8 cellular contexts compared by ENCODE assay signal in the genomic region with DNA sequence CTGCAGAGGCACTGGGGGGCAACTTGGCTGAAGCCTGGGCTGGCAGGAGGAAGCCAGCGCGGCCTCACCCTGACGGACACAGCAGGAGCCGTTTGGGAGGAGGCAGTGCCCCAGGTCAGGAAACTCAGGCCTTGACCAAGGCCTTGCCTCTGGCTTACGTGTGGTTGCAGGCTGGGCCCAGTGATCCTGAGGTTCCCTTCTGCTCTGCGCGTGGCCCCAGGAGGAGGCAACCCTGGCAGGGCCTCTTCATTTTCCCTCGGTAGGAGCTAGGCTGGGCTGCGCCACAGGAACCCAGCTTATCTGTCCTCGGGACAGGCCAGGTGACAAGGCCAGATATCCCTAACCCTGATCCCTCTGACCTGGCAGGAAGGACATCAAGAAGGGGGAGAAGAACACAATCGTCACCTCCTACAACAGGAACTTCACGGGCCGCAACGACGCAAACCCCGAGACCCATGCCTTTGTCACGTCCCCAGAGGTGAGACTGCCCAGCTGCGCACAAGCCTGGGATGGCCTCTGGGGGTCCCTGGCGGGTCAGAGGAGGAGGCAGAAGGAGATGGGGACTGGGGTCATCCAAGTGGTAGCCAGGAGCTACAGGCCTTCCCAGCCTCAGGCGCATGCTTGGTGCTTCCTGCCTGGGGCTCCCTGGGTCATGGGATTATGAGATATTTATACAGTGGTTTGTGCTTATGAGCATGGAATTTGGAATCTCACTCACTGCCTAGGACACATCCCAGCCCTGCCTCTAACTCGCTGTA. TPM values are rescaled to one million over a fixed set of nuclear protein-coding genes. Genes with fewer than 3 reads are reported as not detected.
DNase-seq lines count a peak whose midpoint lies in the region; ATAC-seq and TF ChIP-seq lines count a peak whose summit lies in the region.

No MANE protein-coding gene starts in this region.

- H3K36me3 ChIP-seq in fibroblast of lung (ENCODE audit: control insufficient read depth, insufficient read depth, low read length) = peaks cover 35% of the 10 kb centered on the region

- H2AFZ ChIP-seq in fibroblast of lung (ENCODE audit: low read length) = peak overlapping the region; percentile 22

- 0 out of 2 replicates have a peak, but pooled peaks have one; percentile 5 for TF ChIP-seq POLR2A in Raji (IDR thresholded peaks at IDR 0.05; ENCODE audit: insufficient read depth, low read depth, low read length)

- peak overlapping the region; percentile 80 for H3K4me2 ChIP-seq in fibroblast of lung (ENCODE audit: extremely low read depth, insufficient read depth, low read length)

- ATAC-seq in HG03354 (IDR thresholded peaks at IDR 0.05; ENCODE audit: poor library complexity, severe bottlenecking, unreplicated experiment) = no peak
- no peak for ATAC-seq in GM19351 (IDR thresholded peaks at IDR 0.05; ENCODE audit: unreplicated experiment)

- H3K27ac ChIP-seq in fibroblast of lung (ENCODE audit: insufficient read depth, low read length) = peak overlapping the region; percentile 98

- TF ChIP-seq CTCF in AG09319 (IDR thresholded peaks at IDR 0.05; ENCODE audit: low read depth, low read length) (no peak; the same call in 1 of the 2 replicates), fibroblast of lung (conservative IDR thresholded peaks at IDR 0.05 in 1 of 2, IDR thresholded peaks at IDR 0.05 in 1 of 2; ENCODE audit: low read depth in 1 of 2, low read length in 2 of 2) (no peak)

- H3K79me2 ChIP-seq in fibroblast of lung (ENCODE audit: control insufficient read depth, insufficient read depth, low read length) = peaks cover 6% of the 10 kb centered on the region

- H3K27me3 ChIP-seq in fibroblast of lung (ENCODE audit: control insufficient read depth, insufficient read depth, low read length) = no peaks in the 10 kb centered on the region

- no peaks in the 10 kb centered on the region for H4K20me1 ChIP-seq in fibroblast of lung (ENCODE audit: control insufficient read depth, extremely low read depth, insufficient read depth, low read length)

- H3K9me3 ChIP-seq in fibroblast of lung (ENCODE audit: control insufficient read depth, insufficient read depth, low read depth, low read length) = no peaks in the 10 kb centered on the region

- peaks cover 31% of the 10 kb centered on the region for H3K4me1 ChIP-seq in fibroblast of lung (ENCODE audit: control insufficient read depth, extremely low read depth, insufficient read depth, low read length)

- H3K9ac ChIP-seq in fibroblast of lung (ENCODE audit: insufficient read depth, low read length) = peak overlapping the region; percentile 69

- peak; percentile 45 for DNase-seq in AG09319 (ENCODE audit: extremely low read depth, low read depth)
- peak; percentile 55 to 91 for DNase-seq in fibroblast of lung (ENCODE audit: low read depth in 2 of 2)
- DNase-seq in non-pigmented ciliary epithelial cell (ENCODE audit: low read depth) = peak; percentile 40
- no peak for DNase-seq in NCI-H187 treated with DMSO at 0.1 percent for 48 hours (lab: John Stamatoyannopoulos, UW)
- no peak for DNase-seq in Ammon's horn (ENCODE audit: low spot score)

- no peak overlapping the region for H3K4me3 ChIP-seq in fibroblast of lung (replicated peaks in 1 of 4; ENCODE audit: control extremely low read depth in 1 of 4, insufficient read depth in 1 of 4, low read depth in 3 of 4, low read length in 4 of 4)

RNA-seq across cellular contexts. Expression of gene POLR3H, which starts 20.6 kb away (rescaled TPM):
- total RNA-seq in fibroblast of lung = 15.4 and 19.7 TPM in 2 replicates
- 42.6 and 62.5 TPM in 2 replicates for polyA plus RNA-seq in fibroblast of lung
- 45.0 and 75.3 TPM in 2 replicates for polyA plus RNA-seq in fibroblast of lung (2012)
- polyA minus RNA-seq in fibroblast of lung (ENCODE audit: low replicate concordance) = 86.8 and 140 TPM in 2 replicates

RNA-seq across cellular contexts. Expression of gene CSDC2, which starts 37.2 kb away (rescaled TPM):
- 8.2 and 15.2 TPM in 2 replicates for total RNA-seq in fibroblast of lung
- 3.3 and 11.2 TPM in 2 replicates for polyA plus RNA-seq in fibroblast of lung
- 8.2 and 32.3 TPM in 2 replicates for polyA plus RNA-seq in fibroblast of lung (2012)
- 6.2 and 14.9 TPM in 2 replicates for polyA minus RNA-seq in fibroblast of lung (ENCODE audit: low replicate concordance)

RNA-seq across cellular contexts. Expression of gene ACO2, which starts 54.7 kb away (rescaled TPM):
- total RNA-seq in fibroblast of lung = 60.4 and 80.3 TPM in 2 replicates
- polyA plus RNA-seq in fibroblast of lung = 37.6 and 52.6 TPM in 2 replicates
- 58.1 and 76.0 TPM in 2 replicates for polyA plus RNA-seq in fibroblast of lung (2012)
- 145 and 147 TPM in 2 replicates for polyA minus RNA-seq in fibroblast of lung (ENCODE audit: low replicate concordance)

RNA-seq across cellular contexts. Expression of gene PHF5A, which starts 55.2 kb away (rescaled TPM):
- total RNA-seq in fibroblast of lung = 63.3 and 64.2 TPM in 2 replicates
- 61.5 and 82.7 TPM in 2 replicates for polyA plus RNA-seq in fibroblast of lung
- 41.9 and 53.4 TPM in 2 replicates for polyA plus RNA-seq in fibroblast of lung (2012)
- 16.5 and 18.3 TPM in 2 replicates for polyA minus RNA-seq in fibroblast of lung (ENCODE audit: low replicate concordance)

Comparison
In these comparisons a context has a peak if more than half of its experiments do, and no peak if none do; other contexts are left out.
1. DNase-seq: peak in AG09319 (single experiment), fibroblast of lung (2 of 2) and non-pigmented ciliary epithelial cell (single experiment); none in NCI-H187 treated with DMSO at 0.1 percent for 48 hours (single experiment) and Ammon's horn (single experiment).